16 cellular contexts compared by ENCODE assay signal in genomic region chr21:15138475-15138874, GRCh38.
DNase-seq lines count a peak whose midpoint lies in the region; ATAC-seq and TF ChIP-seq lines count a peak whose summit lies in the region.
"Had no signal": no experiment of that assay in that cellular context is flagged by ENCODE, and none has a peak within 500 bp of the region (broad histone marks: within the 10 kb centered on the region; RNA-seq: fewer than 3 reads in every experiment).

No MANE protein-coding gene starts in this region.

- no peak for TF ChIP-seq CTCF in right lobe of liver (IDR thresholded peaks at IDR 0.05)

- H3K9me3 Mint-ChIP-seq in activated CD4-positive, alpha-beta memory T cell treated with anti-CD3 and anti-CD28 coated beads for 36 hours: no peaks in the 10 kb centered on the region
- H3K9me3 Mint-ChIP-seq: activated CD4-positive, alpha-beta T cell treated with anti-CD3 and anti-CD28 coated beads, Interleukin-2, amount 10 ng/mL, durations not matched to agents 24 days and 14 days; IgD-negative memory B cell had no signal

- peak; percentile 12 to 42 (median 28) for ATAC-seq in right lobe of liver
- ATAC-seq: sciatic nerve; stimulated activated naive CD8-positive, alpha-beta T cell treated with anti-CD3 and anti-CD28 coated beads, Interleukin-15, Interleukin-2, amounts not matched to agents 100 U/mL and 50 U/mL, for 24 hours; T-helper 17 cell had no signal

- no peaks in the 10 kb centered on the region for H3K36me3 Mint-ChIP-seq in activated CD4-positive, alpha-beta memory T cell treated with anti-CD3 and anti-CD28 coated beads for 36 hours

- CTCF ChIA-PET in activated CD4-positive, alpha-beta memory T cell treated with anti-CD3 and anti-CD28 coated beads for 36 hours (lab: Charles Lee): no interaction called here

- no peak overlapping the region for H3K27ac Mint-ChIP-seq in activated CD4-positive, alpha-beta memory T cell treated with anti-CD3 and anti-CD28 coated beads for 36 hours
- H3K27ac Mint-ChIP-seq: IgD-negative memory B cell, T-helper 17 cell had no signal

- no peak overlapping the region for H3K27ac ChIP-seq in right lobe of liver
- H3K27ac ChIP-seq: esophagus muscularis mucosa had no signal

- TF ChIP-seq POLR2A in right lobe of liver (IDR thresholded peaks at IDR 0.05): no peak

- no peak overlapping the region for H3K4me3 Mint-ChIP-seq in activated CD4-positive, alpha-beta memory T cell treated with anti-CD3 and anti-CD28 coated beads for 36 hours
- H3K4me3 Mint-ChIP-seq: activated CD4-positive, alpha-beta T cell treated with anti-CD3 and anti-CD28 coated beads, Interleukin-2, amount 10 ng/mL, durations not matched to agents 24 days and 14 days; IgD-negative memory B cell; T-helper 17 cell had no signal

- peaks cover 0 to 38% (median 19%) of the 10 kb centered on the region in 4 donors for H3K4me1 ChIP-seq in right lobe of liver

- peaks cover 10% of the 10 kb centered on the region for H3K27me3 Mint-ChIP-seq in activated CD4-positive, alpha-beta memory T cell treated with anti-CD3 and anti-CD28 coated beads for 36 hours

- POLR2A ChIA-PET in activated CD4-positive, alpha-beta memory T cell treated with anti-CD3 and anti-CD28 coated beads for 36 hours (lab: Charles Lee): no interaction called here

- no peaks in the 10 kb centered on the region for H3K4me1 Mint-ChIP-seq in activated CD4-positive, alpha-beta memory T cell treated with anti-CD3 and anti-CD28 coated beads for 36 hours (ENCODE audit: low read depth)
- H3K4me1 Mint-ChIP-seq: activated CD4-positive, alpha-beta T cell treated with anti-CD3 and anti-CD28 coated beads, Interleukin-2, amount 10 ng/mL, durations not matched to agents 24 days and 14 days; T-helper 17 cell had no signal

- 18% methylated on average over 8 of the region's 8 CpGs for WGBS in right lobe of liver (ENCODE audit: insufficient coverage, low coverage, low lambda C conversion rate, missing lambda C conversion rate)

- peak; percentile 72 for DNase-seq in COR-L47 (lab: John Stamatoyannopoulos, UW)
- DNase-seq in HT-29 (ENCODE audit: low spot score): peak; percentile 52
- DNase-seq in NCI-H82 (lab: John Stamatoyannopoulos, UW): peak; percentile 96
- DNase-seq in right lobe of liver: peak in 2 of 3 donors; percentile 27 to 53
- no peak for DNase-seq in activated CD4-positive, alpha-beta T cell treated with anti-CD3 and anti-CD28 coated beads for 48 hours
- DNase-seq in AG20443 (ENCODE audit: low spot score): no peak
- no peak for DNase-seq in activated CD4-positive, alpha-beta memory T cell treated with anti-CD3 and anti-CD28 coated beads for 36 hours
- DNase-seq: activated CD4-positive, alpha-beta T cell treated with anti-CD3 and anti-CD28 coated beads, Interleukin-2, amount 10 ng/mL, durations not matched to agents 24 days and 14 days; kidney glomerular epithelial cell; NCI-H2171 treated with DMSO at 0.1 percent for 48 hours; nephron progenitor cell; stimulated activated naive CD8-positive, alpha-beta T cell treated with anti-CD3 and anti-CD28 coated beads, Interleukin-15, Interleukin-2, amounts not matched to agents 100 U/mL and 50 U/mL, for 24 hours; T-helper 17 cell had no signal

- H3K4me3 ChIP-seq in right lobe of liver: no peak overlapping the region
- H3K4me3 ChIP-seq: esophagus muscularis mucosa had no signal

- intact Hi-C loops in right lobe of liver (cut with DNase I): no loop called here
- intact Hi-C loops in activated CD4-positive, alpha-beta memory T cell treated with anti-CD3 and anti-CD28 coated beads for 36 hours (cut with micrococcal nuclease): no loop called here

- no peaks in the 10 kb centered on the region for H3K9me3 ChIP-seq in right lobe of liver
- H3K9me3 ChIP-seq: esophagus muscularis mucosa had no signal

- no peaks in the 10 kb centered on the region for H3K27me3 ChIP-seq in right lobe of liver
- H3K27me3 ChIP-seq: esophagus muscularis mucosa had no signal

- H3K36me3 ChIP-seq in right lobe of liver: no peaks in the 10 kb centered on the region
- H3K36me3 ChIP-seq: esophagus muscularis mucosa had no signal

Comparison
In these comparisons a context has a peak if more than half of its experiments do, and no peak if none do; other contexts are left out.
1. DNase-seq: peak in COR-L47 (single experiment), HT-29 (single experiment), NCI-H82 (single experiment) and right lobe of liver (2 of 3); none in activated CD4-positive, alpha-beta T cell treated with anti-CD3 and anti-CD28 coated beads for 48 hours (single experiment), AG20443 (single experiment) and activated CD4-positive, alpha-beta memory T cell treated with anti-CD3 and anti-CD28 coated beads for 36 hours (single experiment).